Comparison of ENCODE assay signal across 1 cellular context in genomic region chr9:121222524-121223171, GRCh38.
TF ChIP-seq lines count a peak whose summit lies in the region.

No MANE protein-coding gene starts in this region.

TF ChIP-seq in K562, 482 proteins besides CTCF, POLR2A, EP300 and RAD21 (continued from another document and continues in another):
- TF ChIP-seq MGA (IDR thresholded peaks at IDR 0.05), result peak; percentile 45
- no peak for TF ChIP-seq CHD7 (IDR thresholded peaks at IDR 0.05; ENCODE audit: low read depth, low read length)
- no peak for TF ChIP-seq NFE2 (IDR thresholded peaks at IDR 0.05; ENCODE audit: low read depth)
- no peak for TF ChIP-seq KHSRP (IDR thresholded peaks at IDR 0.05)
- no peak for TF ChIP-seq ZNF57 (CRISPR knock-in tag; IDR thresholded peaks at IDR 0.05)
- no peak for TF ChIP-seq E2F5 (CRISPR knock-in tag; IDR thresholded peaks at IDR 0.05)
- TF ChIP-seq ILK (tag; IDR thresholded peaks at IDR 0.05; ENCODE audit: borderline replicate concordance, low read depth), result 0 out of 2 replicates have a peak, but pooled peaks have one; percentile 32
- TF ChIP-seq TAF1 (IDR thresholded peaks at IDR 0.05; ENCODE audit: control insufficient read depth, extremely low read depth, insufficient read depth, low read length, severe bottlenecking), result no peak
- TF ChIP-seq ZNF785 (CRISPR knock-in tag; IDR thresholded peaks at IDR 0.05), result no peak
- TF ChIP-seq CBX1 (IDR thresholded peaks at IDR 0.05; ENCODE audit: low read depth), result no peak
- TF ChIP-seq ZNF639 (CRISPR knock-in tag; conservative IDR thresholded peaks at IDR 0.05 in 1 of 2, IDR thresholded peaks at IDR 0.05 in 1 of 2), result no peak
- no peak for TF ChIP-seq RBM15 (IDR thresholded peaks at IDR 0.05; ENCODE audit: insufficient read depth, low read length)
- TF ChIP-seq YY1 (IDR thresholded peaks at IDR 0.05; ENCODE audit: borderline replicate concordance in 1 of 3, control insufficient read depth in 1 of 3, extremely low read depth in 1 of 3, insufficient read depth in 3 of 3, insufficient read length in 1 of 3, insufficient replicate concordance in 2 of 3, low read depth in 1 of 3, low read length in 2 of 3), result peak in 1 of 3 experiments; percentile 72
- TF ChIP-seq ARID3B (CRISPR knock-in tag; IDR thresholded peaks at IDR 0.05; ENCODE audit: borderline replicate concordance), result no peak
